In the genomic region with DNA sequence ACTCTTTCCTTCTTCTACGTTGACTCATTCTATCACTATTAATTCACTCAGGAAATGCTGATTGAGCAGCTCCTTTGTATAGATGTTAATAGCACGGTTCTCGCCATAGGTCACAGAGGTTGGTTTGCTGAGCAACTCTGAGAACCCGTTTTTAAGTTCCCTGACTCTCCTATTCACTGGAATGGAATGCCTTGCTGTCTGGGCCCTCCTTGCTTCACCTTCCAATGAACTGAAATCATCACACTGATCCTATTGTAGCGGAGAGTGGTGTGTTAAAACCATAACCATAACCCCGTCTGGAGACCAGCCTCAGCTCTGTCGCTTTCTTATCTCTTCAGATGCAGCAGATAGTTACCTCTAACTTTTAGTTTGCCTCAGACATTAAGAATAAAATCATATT, we compare ENCODE assay signal across 25 cellular contexts.
DNase-seq lines count a peak whose midpoint lies in the region; TF ChIP-seq lines count a peak whose summit lies in the region.
"Had no signal": no experiment of that assay in that cellular context is flagged by ENCODE, and none has a peak within 500 bp of the region (broad histone marks: within the 10 kb centered on the region; RNA-seq: fewer than 3 reads in every experiment).

No MANE protein-coding gene starts in this region.

- peak overlapping the region; percentile 15; the same call in 1 of the 2 replicates for H3K27ac ChIP-seq in HUES6 (ENCODE audit: low read depth, low read length)
- peak overlapping the region; percentile 21 for H3K27ac ChIP-seq in endodermal cell (ENCODE audit: low read depth, low read length)
- no peak overlapping the region for H3K27ac ChIP-seq in CD4-positive, alpha-beta memory T cell (ENCODE audit: low read depth, low read length)
- H3K27ac ChIP-seq: dorsolateral prefrontal cortex, neutrophil, prostate gland had no signal

- intact Hi-C loops in CD4-positive, alpha-beta memory T cell (cut with micrococcal nuclease), result no loop called here

- POLR2A ChIA-PET in CD4-positive, alpha-beta memory T cell (lab: Charles Lee; ENCODE audit: partially characterized antibody), result no interaction called here

- H3K9me3 ChIP-seq in HUES6 (ENCODE audit: control insufficient read depth, insufficient read depth, low read depth, low read length) (no peaks in the 10 kb centered on the region), endodermal cell (ENCODE audit: control insufficient read depth, low read length) (no peaks in the 10 kb centered on the region)
- H3K9me3 ChIP-seq in CD4-positive, alpha-beta memory T cell (ENCODE audit: control insufficient read depth in 1 of 2, low read length in 2 of 2), result no peaks in the 10 kb centered on the region
- H3K9me3 ChIP-seq: neutrophil, prostate gland had no signal

- H3K4me1 Mint-ChIP-seq in endodermal cell, result peaks cover 24% of the 10 kb centered on the region
- no peaks in the 10 kb centered on the region for H3K4me1 Mint-ChIP-seq in CD4-positive, alpha-beta memory T cell
- H3K4me1 Mint-ChIP-seq: activated CD4-positive, alpha-beta T cell treated with anti-CD3 and anti-CD28 coated beads for 36 hours; activated naive CD8-positive, alpha-beta T cell treated with anti-CD3 and anti-CD28 coated beads, Interleukin-2, amount 10 ng/mL, durations not matched to agents 7 days and 5 days; memory B cell; T-helper 17 cell had no signal

- H3K9ac ChIP-seq in HUES6 (ENCODE audit: low read length) (no peak overlapping the region), endodermal cell (ENCODE audit: extremely low read depth, low read length, poor library complexity, severe bottlenecking) (peak overlapping the region; percentile 63)

- DNase-seq in AG10803 (ENCODE audit: low read depth), result peak; percentile 5
- DNase-seq in endodermal cell, result peak; percentile 79
- DNase-seq in kidney tubule cell (ENCODE audit: low spot score), result peak; percentile 73
- DNase-seq in activated CD8-positive, alpha-beta memory T cell treated with anti-CD3 and anti-CD28 coated beads, Interleukin-2, amount 50 U/mL, for 4 hours, result no peak
- no peak for DNase-seq in CD4-positive, alpha-beta memory T cell
- no peak for DNase-seq in NCI-H526 (lab: John Stamatoyannopoulos, UW)
- DNase-seq in stimulated activated CD8-positive, alpha-beta memory T cell treated with anti-CD3 and anti-CD28 coated beads, Interleukin-4, amount 100 ng/mL, for 48 hours, result no peak
- DNase-seq: 8988T; activated CD4-positive, alpha-beta T cell treated with anti-CD3 and anti-CD28 coated beads for 36 hours; activated effector memory CD4-positive, alpha-beta T cell treated with anti-CD3 and anti-CD28 coated beads, Interleukin-2, amount 50 U/mL, for 16 hours; activated naive CD8-positive, alpha-beta T cell treated with anti-CD3 and anti-CD28 coated beads, Interleukin-2, amount 10 ng/mL, durations not matched to agents 7 days and 5 days; activated T-cell treated with anti-CD3 and anti-CD28 coated beads, Interleukin-2, amount 50 U/mL, for 1 hour; cerebellar nuclear complex; dorsolateral prefrontal cortex; glutamatergic neuron; KG1; left colon; NCI-H1417 treated with DMSO at 0.1 percent for 48 hours; OCI-M1; stimulated activated naive CD8-positive, alpha-beta T cell treated with anti-CD3 and anti-CD28 coated beads, Interleukin-15, Interleukin-2, amounts not matched to agents 100 U/mL and 50 U/mL, for 24 hours; T-helper 17 cell had no signal

- peak overlapping the region; percentile 92 for H3K27ac Mint-ChIP-seq in endodermal cell
- no peak overlapping the region for H3K27ac Mint-ChIP-seq in CD4-positive, alpha-beta memory T cell
- H3K27ac Mint-ChIP-seq: activated CD4-positive, alpha-beta T cell treated with anti-CD3 and anti-CD28 coated beads for 36 hours; activated naive CD8-positive, alpha-beta T cell treated with anti-CD3 and anti-CD28 coated beads, Interleukin-2, amount 10 ng/mL, durations not matched to agents 7 days and 5 days; memory B cell; T-helper 17 cell had no signal

- CTCF ChIA-PET in CD4-positive, alpha-beta memory T cell (lab: Charles Lee; ENCODE audit: partially characterized antibody), result no interaction called here

- no peaks in the 10 kb centered on the region for H3K9me3 Mint-ChIP-seq in endodermal cell
- H3K9me3 Mint-ChIP-seq in CD4-positive, alpha-beta memory T cell, result peaks cover 3 to 15% (median 6%) of the 10 kb centered on the region in 8 donors

- H3K4me3 Mint-ChIP-seq in endodermal cell, result peak overlapping the region; percentile 2
- no peak overlapping the region for H3K4me3 Mint-ChIP-seq in CD4-positive, alpha-beta memory T cell
- H3K4me3 Mint-ChIP-seq: activated CD4-positive, alpha-beta T cell treated with anti-CD3 and anti-CD28 coated beads for 36 hours; activated naive CD8-positive, alpha-beta T cell treated with anti-CD3 and anti-CD28 coated beads, Interleukin-2, amount 10 ng/mL, durations not matched to agents 7 days and 5 days; memory B cell; T-helper 17 cell had no signal

- H3K36me3 ChIP-seq in HUES6 (ENCODE audit: control insufficient read depth, insufficient read depth, low read length), result no peaks in the 10 kb centered on the region
- no peaks in the 10 kb centered on the region for H3K36me3 ChIP-seq in endodermal cell (ENCODE audit: control insufficient read depth, insufficient read depth, low read length)
- no peaks in the 10 kb centered on the region for H3K36me3 ChIP-seq in CD4-positive, alpha-beta memory T cell (ENCODE audit: insufficient read depth, low read length)
- H3K36me3 ChIP-seq: neutrophil, prostate gland had no signal

- no peaks in the 10 kb centered on the region for H3K36me3 Mint-ChIP-seq in endodermal cell (ENCODE audit: low read depth)
- no peaks in the 10 kb centered on the region for H3K36me3 Mint-ChIP-seq in CD4-positive, alpha-beta memory T cell
- H3K36me3 Mint-ChIP-seq: activated naive CD8-positive, alpha-beta T cell treated with anti-CD3 and anti-CD28 coated beads, Interleukin-2, amount 10 ng/mL, durations not matched to agents 7 days and 5 days; memory B cell had no signal

- WGBS in endodermal cell (ENCODE audit: insufficient coverage in 1 of 2, insufficient read length in 1 of 2), 2 experiments, result 48 to 49% methylated on average over 6 to 7 of the region's 7 CpGs

- no peak for TF ChIP-seq CTCF in AG10803 (conservative IDR thresholded peaks at IDR 0.05; ENCODE audit: low read length)
- no peak for TF ChIP-seq CTCF in endodermal cell (conservative IDR thresholded peaks at IDR 0.05)

- peaks cover 3% of the 10 kb centered on the region for H3K27me3 Mint-ChIP-seq in endodermal cell (ENCODE audit: insufficient read depth)
- no peaks in the 10 kb centered on the region for H3K27me3 Mint-ChIP-seq in CD4-positive, alpha-beta memory T cell
- H3K27me3 Mint-ChIP-seq: activated CD4-positive, alpha-beta T cell treated with anti-CD3 and anti-CD28 coated beads for 36 hours; activated naive CD8-positive, alpha-beta T cell treated with anti-CD3 and anti-CD28 coated beads, Interleukin-2, amount 10 ng/mL, durations not matched to agents 7 days and 5 days; memory B cell; T-helper 17 cell had no signal

- no peaks in the 10 kb centered on the region for H3K27me3 ChIP-seq in HUES6 (ENCODE audit: control insufficient read depth, insufficient read depth, low read length)
- H3K27me3 ChIP-seq in endodermal cell (ENCODE audit: control insufficient read depth, insufficient read depth, low read length, poor library complexity, severe bottlenecking), result no peaks in the 10 kb centered on the region
- H3K27me3 ChIP-seq in CD4-positive, alpha-beta memory T cell (ENCODE audit: insufficient read depth, low read length), result no peaks in the 10 kb centered on the region
- H3K27me3 ChIP-seq: dorsolateral prefrontal cortex, neutrophil had no signal

- H3K4me3 ChIP-seq in AG10803 (ENCODE audit: low read length) (no peak overlapping the region), HUES6 (ENCODE audit: low read depth, low read length) (no peak overlapping the region), endodermal cell (ENCODE audit: low read length) (peak overlapping the region; percentile 54)
- no peak overlapping the region for H3K4me3 ChIP-seq in CD4-positive, alpha-beta memory T cell (ENCODE audit: low read length in 2 of 2)
- H3K4me3 ChIP-seq: dorsolateral prefrontal cortex, prostate gland had no signal

- H3K4me1 ChIP-seq in HUES6 (ENCODE audit: control insufficient read depth, insufficient read depth, low read length), result 0 out of 2 replicates have a peak, but pooled peaks cover 5% of the 10 kb centered on the region
- no peaks in the 10 kb centered on the region for H3K4me1 ChIP-seq in endodermal cell (ENCODE audit: control insufficient read depth, insufficient read depth, low read length)
- H3K4me1 ChIP-seq in CD4-positive, alpha-beta memory T cell (ENCODE audit: insufficient read depth, low read length), result no peaks in the 10 kb centered on the region
- H3K4me1 ChIP-seq: prostate gland had no signal

Comparison
In these comparisons a context has a peak if more than half of its experiments do, and no peak if none do; other contexts are left out.
1. DNase-seq: peak in AG10803 (single experiment), endodermal cell (single experiment) and kidney tubule cell (single experiment); none in activated CD8-positive, alpha-beta memory T cell treated with anti-CD3 and anti-CD28 coated beads, Interleukin-2, amount 50 U/mL, for 4 hours (single experiment), CD4-positive, alpha-beta memory T cell (0 of 5), NCI-H526 (0 of 2) and stimulated activated CD8-positive, alpha-beta memory T cell treated with anti-CD3 and anti-CD28 coated beads, Interleukin-4, amount 100 ng/mL, for 48 hours (single experiment).